In genomic region chr16:669666-670065, GRCh38 we compare ENCODE assay signal across 11 cellular contexts. TPM values are rescaled to one million over a fixed set of nuclear protein-coding genes. Genes with fewer than 3 reads are reported as not detected.
DNase-seq lines count a peak whose midpoint lies in the region; ATAC-seq, FAIRE-seq and TF ChIP-seq lines count a peak whose summit lies in the region.
"Had no signal": no experiment of that assay in that cellular context is flagged by ENCODE, and none has a peak within 500 bp of the region (broad histone marks: within the 10 kb centered on the region; RNA-seq: fewer than 3 reads in every experiment).

No MANE protein-coding gene starts in this region.

- no peak for FAIRE-seq in small intestine (lab: Jason Lieb, UNC)

- no peaks in the 10 kb centered on the region for H3K4me1 ChIP-seq in small intestine (ENCODE audit: control insufficient read depth in 2 of 2, insufficient read depth in 1 of 2, low read depth in 1 of 2, low read length in 1 of 2)

- H3K9me3 ChIP-seq in small intestine (ENCODE audit: control insufficient read depth, low read depth): no peaks in the 10 kb centered on the region
- H3K9me3 ChIP-seq: spleen had no signal

- no peaks in the 10 kb centered on the region for H3K27me3 Mint-ChIP-seq in stimulated activated naive CD8-positive, alpha-beta T cell treated with anti-CD3 and anti-CD28 coated beads, Interleukin-15, Interleukin-2, amounts not matched to agents 100 ng/mL and 50 ng/mL, for 24 hours
- H3K27me3 Mint-ChIP-seq in T-cell: no peaks in the 10 kb centered on the region

- peak overlapping the region; percentile 79 for H3K4me3 ChIP-seq in fibroblast of pulmonary artery (replicated peaks; ENCODE audit: low read depth, low read length)
- H3K4me3 ChIP-seq in small intestine (ENCODE audit: low read depth in 1 of 2, low read length in 2 of 2): no peak overlapping the region

- H3K36me3 Mint-ChIP-seq in stimulated activated naive CD8-positive, alpha-beta T cell treated with anti-CD3 and anti-CD28 coated beads, Interleukin-15, Interleukin-2, amounts not matched to agents 100 ng/mL and 50 ng/mL, for 24 hours (ENCODE audit: low read depth): peaks cover 16% of the 10 kb centered on the region
- peaks cover 7% of the 10 kb centered on the region for H3K36me3 Mint-ChIP-seq in T-cell

- no peaks in the 10 kb centered on the region for H3K9me3 Mint-ChIP-seq in stimulated activated naive CD8-positive, alpha-beta T cell treated with anti-CD3 and anti-CD28 coated beads, Interleukin-15, Interleukin-2, amounts not matched to agents 100 ng/mL and 50 ng/mL, for 24 hours
- no peaks in the 10 kb centered on the region for H3K9me3 Mint-ChIP-seq in T-cell

- no peak for ATAC-seq in stimulated activated naive CD8-positive, alpha-beta T cell treated with anti-CD3 and anti-CD28 coated beads, Interleukin-15, Interleukin-2, amounts not matched to agents 100 U/mL and 50 U/mL, for 24 hours
- ATAC-seq in T-cell (replicated peaks in 1 of 4): no peak
- ATAC-seq in sciatic nerve: no peak

- WGBS in small intestine, 3 donors: 91 to 97% (median 93%) methylated on average over 9 to 13 of the region's 13 CpGs

- peaks cover 15 to 21% of the 10 kb centered on the region in 2 donors for H3K36me3 ChIP-seq in small intestine (ENCODE audit: control insufficient read depth in 2 of 2, insufficient read depth in 2 of 2, low read length in 2 of 2)

- H3K27ac Mint-ChIP-seq in stimulated activated naive CD8-positive, alpha-beta T cell treated with anti-CD3 and anti-CD28 coated beads, Interleukin-15, Interleukin-2, amounts not matched to agents 100 ng/mL and 50 ng/mL, for 24 hours: no peak overlapping the region
- H3K27ac Mint-ChIP-seq in T-cell: peak overlapping the region in 1 of 2 donors; percentile 58

- peak overlapping the region; percentile 77 for H3K4me3 Mint-ChIP-seq in stimulated activated naive CD8-positive, alpha-beta T cell treated with anti-CD3 and anti-CD28 coated beads, Interleukin-15, Interleukin-2, amounts not matched to agents 100 ng/mL and 50 ng/mL, for 24 hours
- H3K4me3 Mint-ChIP-seq in T-cell: peak overlapping the region; percentile 26 to 73 (median 64)

- peaks cover 14% of the 10 kb centered on the region for H3K4me1 Mint-ChIP-seq in stimulated activated naive CD8-positive, alpha-beta T cell treated with anti-CD3 and anti-CD28 coated beads, Interleukin-15, Interleukin-2, amounts not matched to agents 100 ng/mL and 50 ng/mL, for 24 hours (ENCODE audit: low read depth)
- H3K4me1 Mint-ChIP-seq in T-cell: peaks cover 0 to 12% (median 11%) of the 10 kb centered on the region in 3 donors

- intact Hi-C loops in sciatic nerve (cut with DNase I): no loop called here

- no peaks in the 10 kb centered on the region for H3K27me3 ChIP-seq in small intestine (ENCODE audit: control insufficient read depth in 2 of 2, insufficient read depth in 2 of 2, low read length in 2 of 2)

- no peak for TF ChIP-seq CTCF in fibroblast of pulmonary artery (IDR thresholded peaks at IDR 0.05; ENCODE audit: low read length, missing control alignments)

- no peak overlapping the region for H3K27ac ChIP-seq in small intestine (ENCODE audit: low read depth in 1 of 2, low read length in 1 of 2)

- no peak for DNase-seq in stimulated activated naive CD8-positive, alpha-beta T cell treated with anti-CD3 and anti-CD28 coated beads, Interleukin-15, Interleukin-2, amounts not matched to agents 100 U/mL and 50 U/mL, for 24 hours
- no peak for DNase-seq in T-cell
- no peak for DNase-seq in fibroblast of pulmonary artery (ENCODE audit: low read depth)
- no peak for DNase-seq in small intestine
- no peak for DNase-seq in DMS53 treated with DMSO at 0.1 percent for 48 hours (lab: John Stamatoyannopoulos, UW; ENCODE audit: unreplicated experiment)
- no peak for DNase-seq in stimulated activated CD4-positive, alpha-beta T cell treated with anti-CD3 and anti-CD28 coated beads, Interleukin-1b, Interleukin-23, amount 100 ng/mL, for 48 hours
- no peak for DNase-seq in sciatic nerve (ENCODE audit: low spot score)
- DNase-seq: GOT3, NCI-H187, spleen had no signal

- CTCF ChIA-PET in T-cell (lab: Charles Lee): no interaction called here

- POLR2A ChIA-PET in T-cell (lab: Charles Lee): interaction anchor here in 1 of 2 donors (0.7 kb wide), 1 partner anchor 328 kb away, joined by 3 read pairs; no protein-coding TSS in a partner anchor

RNA-seq across cellular contexts. Expression of gene RHOT2, which starts 1.7 kb away (rescaled TPM):
- total RNA-seq in T-cell (100 to 1,000 TPM; 181 to 320 (median 286) TPM), sciatic nerve (95.9 TPM)
- 100 to 1,000 TPM; 112 to 207 (median 206) TPM for polyA plus RNA-seq in small intestine

RNA-seq across cellular contexts. Expression of gene RHBDL1, which starts 5.8 kb away (rescaled TPM):
- total RNA-seq in T-cell: 1 to 10 TPM; 2.0 to 3.6 (median 2.5) TPM
- polyA plus RNA-seq in small intestine: 1 to 10 TPM; 3.5 to 6.2 (median 5.8) TPM
- total RNA-seq in sciatic nerve: 1.6 TPM

RNA-seq across cellular contexts. Expression of gene STUB1, which starts 10.5 kb away (rescaled TPM):
- total RNA-seq in T-cell (100 to 1,000 TPM in 3 of 5 donors, 10 to 100 TPM in 2; 67.3 to 119 (median 114) TPM), sciatic nerve (80.2 TPM)
- polyA plus RNA-seq in small intestine: 100 to 1,000 TPM; 115 to 122 (median 121) TPM

RNA-seq across cellular contexts. Expression of gene JMJD8, which starts 14.5 kb away (rescaled TPM):
- 10 to 100 TPM; 27.3 to 54.4 (median 49.1) TPM for total RNA-seq in T-cell
- 10 to 100 TPM; 23.0 to 46.2 (median 23.2) TPM for polyA plus RNA-seq in small intestine
- total RNA-seq in sciatic nerve: 36.1 TPM

RNA-seq across cellular contexts. Expression of gene WDR90, which starts 20.5 kb away (rescaled TPM):
- 10 to 100 TPM; 19.7 to 35.7 (median 23.4) TPM for total RNA-seq in T-cell
- polyA plus RNA-seq in small intestine: 10 to 100 TPM; 15.7 to 28.2 (median 23.0) TPM
- 33.3 TPM for total RNA-seq in sciatic nerve
